Comparison of ENCODE assay signal across 8 cellular contexts in genomic region chr1:230185076-230186001, GRCh38.
A peak's percentile ranks its signal among the peaks of the same experiment; 100 is the strongest.
DNase-seq lines count a peak whose midpoint lies in the region; TF ChIP-seq lines count a peak whose summit lies in the region.

No MANE protein-coding gene starts in this region.

- peak overlapping the region; percentile 54 for H3K27ac Mint-ChIP-seq in dendritic cell treated with granulocyte-macrophage colony-stimulating factor and Interleukin-4, amounts not matched to agents 40 ng/mL and 50 ng/mL, for 4 days

- H3K36me3 ChIP-seq in brain microvascular endothelial cell (replicated peaks) = no peaks in the 10 kb centered on the region

- H3K27me3 ChIP-seq in brain microvascular endothelial cell (replicated peaks) = no peaks in the 10 kb centered on the region

- intact Hi-C loops in dendritic cell treated with granulocyte-macrophage colony-stimulating factor and Interleukin-4, amounts not matched to agents 40 ng/mL and 50 ng/mL, for 4 days (cut with micrococcal nuclease) = no loop called here

- no peak overlapping the region for H3K4me3 ChIP-seq in brain microvascular endothelial cell (ENCODE audit: low read depth, low read length)

- TF ChIP-seq CTCF in brain microvascular endothelial cell (IDR thresholded peaks at IDR 0.05; ENCODE audit: low read depth, low read length, missing control alignments) = no peak

- H3K4me1 Mint-ChIP-seq in dendritic cell treated with granulocyte-macrophage colony-stimulating factor and Interleukin-4, amounts not matched to agents 40 ng/mL and 50 ng/mL, for 4 days (ENCODE audit: low read depth) = peaks cover 49% of the 10 kb centered on the region

- in situ Hi-C loops in brain microvascular endothelial cell (cut with HindIII; ENCODE audit: low pct_ligation_motif_present, low sequenced_read_pairs) = no loop called here

- H3K36me3 Mint-ChIP-seq in dendritic cell treated with granulocyte-macrophage colony-stimulating factor and Interleukin-4, amounts not matched to agents 40 ng/mL and 50 ng/mL, for 4 days (ENCODE audit: low read depth) = peaks cover 13% of the 10 kb centered on the region

- H3K4me3 Mint-ChIP-seq in dendritic cell treated with granulocyte-macrophage colony-stimulating factor and Interleukin-4, amounts not matched to agents 40 ng/mL and 50 ng/mL, for 4 days = no peak overlapping the region

- DNase-seq in NCI-H146 (lab: John Stamatoyannopoulos, UW) = peak; percentile 35
- no peak for DNase-seq in NCI-H146 treated with DMSO at 0.1 percent for 48 hours (lab: John Stamatoyannopoulos, UW; ENCODE audit: unreplicated experiment)
- peak; percentile 61 for DNase-seq in NCI-H69 (lab: John Stamatoyannopoulos, UW)
- DNase-seq in renal cortical epithelial cell (ENCODE audit: low read depth) = peak; percentile 19
- DNase-seq in SW480 (ENCODE audit: low spot score) = no peak
- no peak for DNase-seq in brain microvascular endothelial cell
- no peak for DNase-seq in COLO829 (ENCODE audit: low spot score)

- no peaks in the 10 kb centered on the region for H3K9me3 Mint-ChIP-seq in dendritic cell treated with granulocyte-macrophage colony-stimulating factor and Interleukin-4, amounts not matched to agents 40 ng/mL and 50 ng/mL, for 4 days

- H3K27me3 Mint-ChIP-seq in dendritic cell treated with granulocyte-macrophage colony-stimulating factor and Interleukin-4, amounts not matched to agents 40 ng/mL and 50 ng/mL, for 4 days = no peaks in the 10 kb centered on the region

- no peak overlapping the region for H3K27ac ChIP-seq in brain microvascular endothelial cell

Comparison
In these comparisons a context has a peak if more than half of its experiments do, and no peak if none do; other contexts are left out.
1. DNase-seq: peak in NCI-H146 (single experiment), NCI-H69 (single experiment) and renal cortical epithelial cell (single experiment); none in NCI-H146 treated with DMSO at 0.1 percent for 48 hours (single experiment), SW480 (single experiment), brain microvascular endothelial cell (single experiment) and COLO829 (single experiment).